ENCODE assay signal across 8 cellular contexts in the genomic region with DNA sequence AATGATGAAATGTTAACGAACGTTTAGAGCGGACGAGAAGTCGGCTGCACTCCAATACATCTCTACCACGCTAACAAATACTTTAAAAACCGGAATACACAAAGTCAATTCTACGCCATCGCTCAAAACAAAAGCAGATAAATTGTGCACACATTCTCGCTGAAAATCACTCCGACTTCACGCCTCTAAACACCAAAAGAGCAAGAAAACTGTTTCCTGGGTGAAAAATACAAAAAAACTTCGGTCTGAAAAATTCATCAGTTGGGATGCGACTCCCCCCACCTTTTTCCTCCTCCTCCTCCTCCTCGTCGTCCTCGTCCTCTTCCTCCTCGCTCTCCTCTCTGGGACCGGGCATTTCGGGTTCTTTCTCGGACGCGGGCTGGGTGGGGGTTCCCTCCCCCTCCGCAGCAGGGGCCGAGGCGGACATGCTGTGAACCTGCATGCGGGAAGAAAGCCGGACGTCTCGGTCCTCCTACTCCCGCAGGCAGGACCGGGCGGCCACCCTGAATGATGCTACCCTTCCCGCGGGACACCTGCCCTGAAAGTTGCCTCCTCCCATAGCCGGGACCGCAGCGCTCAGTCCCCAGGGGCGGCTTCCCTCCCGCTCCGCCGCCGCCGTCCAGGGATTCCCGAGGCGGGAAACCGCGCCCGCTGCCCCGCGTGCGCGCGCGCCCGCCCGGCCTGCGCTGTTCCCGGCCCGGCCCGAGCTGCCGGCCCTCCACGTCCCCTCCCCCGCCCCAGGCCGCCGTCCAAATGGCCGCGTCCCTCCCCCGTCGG. TPM values are rescaled to one million over a fixed set of nuclear protein-coding genes. Genes with fewer than 3 reads are reported as not detected.
DNase-seq lines count a peak whose midpoint lies in the region; ATAC-seq and TF ChIP-seq lines count a peak whose summit lies in the region.

No MANE protein-coding gene starts in this region.

- DNase-seq in RWPE1 (ENCODE audit: low spot score) (peak; percentile 48), retinal pigment epithelial cell (ENCODE audit: low read depth) (no peak)
- no peak for DNase-seq in effector CD8-positive, alpha-beta T cell (lab: John Stamatoyannopoulos, UW)

- peak overlapping the region; percentile 80 for H3K4me3 ChIP-seq in iPS-15b (ENCODE audit: low read depth, low read length)
- H3K4me3 ChIP-seq in retinal pigment epithelial cell (ENCODE audit: low read length), result peak overlapping the region; percentile 94

- ATAC-seq in GM19043 (IDR thresholded peaks at IDR 0.05; ENCODE audit: low read depth, unreplicated experiment) (peak; percentile 8), HG03432 (IDR thresholded peaks at IDR 0.05; ENCODE audit: unreplicated experiment) (peak; percentile 24)

- peaks cover 0 to 10% (median 3%) of the 10 kb centered on the region in 5 experiments for H3K9me3 Mint-ChIP-seq in brain

- CTCF ChIA-PET in RWPE1 (lab: Yijun Ruan, JAX), result interaction anchor here (0.8 kb wide), 1 partner anchor 60 kb away, joined by 5 read pairs; no protein-coding TSS in a partner anchor

- H3K4me1 ChIP-seq in iPS-15b (ENCODE audit: control insufficient read depth, insufficient read depth, low read length), result peaks cover 10% of the 10 kb centered on the region

- H3K27ac ChIP-seq in C4-2B (peak overlapping the region; percentile 89), RWPE1 (peak overlapping the region; percentile 92)

- H3K27ac Mint-ChIP-seq in brain, result peak overlapping the region; percentile 87 to 95 (median 91)

- peaks cover 8% of the 10 kb centered on the region for H3K27me3 ChIP-seq in iPS-15b (ENCODE audit: control insufficient read depth, insufficient read depth, low read length)

- peaks cover 50% of the 10 kb centered on the region for H3K4me1 Mint-ChIP-seq in brain

- H3K36me3 ChIP-seq in iPS-15b (ENCODE audit: control insufficient read depth, insufficient read depth, low read length), result peaks cover 3% of the 10 kb centered on the region

- H3K4me3 Mint-ChIP-seq in brain, result peak overlapping the region; percentile 93 to 98 (median 96)

- no peak for TF ChIP-seq CTCF in C4-2B (conservative IDR thresholded peaks at IDR 0.05)
- no peak for TF ChIP-seq CTCF in RWPE1 (conservative IDR thresholded peaks at IDR 0.05; ENCODE audit: low read depth)
- TF ChIP-seq CTCF in brain (conservative IDR thresholded peaks at IDR 0.05), result no peak
- no peak for TF ChIP-seq CTCF in retinal pigment epithelial cell (conservative IDR thresholded peaks at IDR 0.05; ENCODE audit: low read depth, low read length)

- POLR2A ChIA-PET in RWPE1 (lab: Yijun Ruan, JAX; ENCODE audit: low non-redundant PET), result interaction anchor here (1.3 kb wide), 1 partner anchor 123 kb away, joined by 3 read pairs; a partner anchor contains a TSS

- H3K9ac ChIP-seq in iPS-15b (ENCODE audit: low read depth, low read length), result peak overlapping the region; percentile 87

- H3K9me3 ChIP-seq in iPS-15b (ENCODE audit: control insufficient read depth, insufficient read depth, low read length), result no peaks in the 10 kb centered on the region

- H3K27me3 Mint-ChIP-seq in brain, result peaks cover 16% of the 10 kb centered on the region

- H3K36me3 Mint-ChIP-seq in brain, result peaks cover 37% of the 10 kb centered on the region

RNA-seq across cellular contexts. Expression of a gene that starts 0.6 kb away (rescaled TPM):
- 69.1 TPM for polyA plus RNA-seq in brain (ENCODE audit: insufficient read depth, low read depth, low replicate concordance)
